ENCODE assay signal across 16 cellular contexts in genomic region chr7:103766630-103767029, GRCh38.
"Had no signal": no experiment of that assay in that cellular context is flagged by ENCODE, and none has a peak within 500 bp of the region (broad histone marks: within the 10 kb centered on the region; RNA-seq: fewer than 3 reads in every experiment).

No MANE protein-coding gene starts in this region.

- H3K4me3 ChIP-seq: adrenal gland, gastrocnemius medialis, heart right ventricle, pancreas, tibial artery had no signal

- H3K36me3 ChIP-seq: adrenal gland, gastrocnemius medialis, heart right ventricle, pancreas, tibial artery had no signal

- ATAC-seq: activated CD8-positive, alpha-beta T cell treated with anti-CD3 and anti-CD28 coated beads, Interleukin-2, amount 10 ng/mL, durations not matched to agents 7 days and 5 days; gastrocnemius medialis; heart right ventricle; left cardiac atrium; naive thymus-derived CD4-positive, alpha-beta T cell; stimulated activated naive B cell treated with anti-CD40 and anti-IgM and Interleukin-4, amounts not matched to agents 10 μg/mL and 1 μg/mL and 100 μg/mL, for 72 hours had no signal

- H3K27me3 ChIP-seq: adrenal gland, gastrocnemius medialis, heart right ventricle, pancreas, tibial artery had no signal

- H3K27ac ChIP-seq: adrenal gland, gastrocnemius medialis, heart right ventricle, pancreas, tibial artery had no signal

- H3K27ac Mint-ChIP-seq: activated B cell treated with CpG ODN at 0.5 μM for 24 hours; activated CD8-positive, alpha-beta T cell treated with anti-CD3 and anti-CD28 coated beads, Interleukin-2, amount 10 ng/mL, durations not matched to agents 7 days and 5 days; naive thymus-derived CD4-positive, alpha-beta T cell; stimulated activated naive B cell treated with anti-CD40 and anti-IgM and Interleukin-4, amounts not matched to agents 10 μg/mL and 1 μg/mL and 100 μg/mL, for 72 hours had no signal

- H3K27me3 Mint-ChIP-seq: activated B cell treated with CpG ODN at 0.5 μM for 24 hours had no signal

- H3K4me3 Mint-ChIP-seq: activated B cell treated with CpG ODN at 0.5 μM for 24 hours; activated CD8-positive, alpha-beta T cell treated with anti-CD3 and anti-CD28 coated beads, Interleukin-2, amount 10 ng/mL, durations not matched to agents 7 days and 5 days; activated naive CD4-positive, alpha-beta T cell treated with anti-CD3 and anti-CD28 coated beads, Interleukin-2, amount 50 U/mL, for 24 hours; naive thymus-derived CD4-positive, alpha-beta T cell; stimulated activated naive B cell treated with anti-CD40 and anti-IgM and Interleukin-4, amounts not matched to agents 10 μg/mL and 1 μg/mL and 100 μg/mL, for 72 hours had no signal

- H3K4me1 Mint-ChIP-seq: activated B cell treated with CpG ODN at 0.5 μM for 24 hours; activated naive CD4-positive, alpha-beta T cell treated with anti-CD3 and anti-CD28 coated beads, Interleukin-2, amount 50 U/mL, for 24 hours; naive thymus-derived CD4-positive, alpha-beta T cell; stimulated activated naive B cell treated with anti-CD40 and anti-IgM and Interleukin-4, amounts not matched to agents 10 μg/mL and 1 μg/mL and 100 μg/mL, for 72 hours had no signal

- FAIRE-seq: pancreas had no signal

- DNase-seq: activated B cell treated with CpG ODN at 0.5 μM for 24 hours; activated CD4-positive, alpha-beta T cell treated with anti-CD3 and anti-CD28 coated beads for 48 hours; activated CD8-positive, alpha-beta memory T cell treated with anti-CD3 and anti-CD28 coated beads, Interleukin-2, amount 50 U/mL, for 4 hours; activated CD8-positive, alpha-beta T cell treated with anti-CD3 and anti-CD28 coated beads, Interleukin-2, amount 10 ng/mL, durations not matched to agents 7 days and 5 days; activated effector memory CD4-positive, alpha-beta T cell treated with anti-CD3 and anti-CD28 coated beads, Interleukin-2, amount 50 U/mL, for 16 hours; activated T-cell treated with anti-CD3 and anti-CD28 coated beads, Interleukin-2, amount 50 U/mL, for 48 hours; adrenal gland; erythroblast; gastrocnemius medialis; heart right ventricle; left cardiac atrium; naive thymus-derived CD4-positive, alpha-beta T cell; pancreas; stimulated activated naive B cell treated with anti-CD40 and anti-IgM and Interleukin-4, amounts not matched to agents 10 μg/mL and 1 μg/mL and 100 μg/mL, for 72 hours; tibial artery had no signal

- H3K9me3 Mint-ChIP-seq: activated B cell treated with CpG ODN at 0.5 μM for 24 hours; activated naive CD4-positive, alpha-beta T cell treated with anti-CD3 and anti-CD28 coated beads, Interleukin-2, amount 50 U/mL, for 24 hours; stimulated activated naive B cell treated with anti-CD40 and anti-IgM and Interleukin-4, amounts not matched to agents 10 μg/mL and 1 μg/mL and 100 μg/mL, for 72 hours had no signal

- H3K4me1 ChIP-seq: adrenal gland, gastrocnemius medialis, heart right ventricle, pancreas, tibial artery had no signal

- H3K9me3 ChIP-seq: adrenal gland, gastrocnemius medialis, heart right ventricle, pancreas, tibial artery had no signal
